11 cellular contexts compared by ENCODE assay signal in the genomic region with DNA sequence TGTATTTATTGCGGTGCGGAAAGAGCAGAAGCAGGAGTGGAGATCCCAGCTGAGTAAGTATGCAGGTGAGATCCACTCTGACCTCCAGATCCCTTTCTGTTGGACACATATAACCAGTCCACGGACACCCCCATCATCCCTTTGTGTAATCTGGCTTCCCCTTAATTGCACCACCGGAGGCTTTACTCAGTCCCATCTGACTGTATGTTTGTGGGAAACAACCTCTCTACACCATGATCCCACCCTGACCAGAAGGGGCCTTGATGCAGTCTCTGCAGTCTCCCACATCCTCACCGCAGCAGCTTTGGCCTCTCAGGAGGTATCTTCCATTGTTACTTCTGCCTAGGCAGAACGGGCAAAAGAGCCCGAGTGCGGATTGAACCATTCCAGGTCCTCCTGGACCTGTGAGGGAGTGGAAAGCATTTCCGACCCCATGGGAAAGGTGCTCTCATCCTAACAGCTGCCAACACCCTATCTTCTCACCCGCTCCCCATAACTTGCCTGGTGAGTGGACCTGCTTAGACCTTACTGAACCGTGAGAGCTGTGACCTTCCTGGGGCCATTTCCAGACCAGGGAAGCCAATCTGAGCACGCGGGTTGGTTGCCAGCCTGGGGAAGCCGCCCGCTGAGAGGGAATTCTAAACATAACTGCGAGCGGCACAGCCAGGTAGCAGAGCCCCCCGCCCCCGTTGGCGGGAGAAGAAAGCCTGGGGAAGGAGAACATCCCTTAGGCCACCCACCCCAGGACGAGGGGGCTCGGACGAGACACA. TPM values are rescaled to one million over a fixed set of nuclear protein-coding genes. Genes with fewer than 3 reads are reported as not detected.
DNase-seq lines count a peak whose midpoint lies in the region; ATAC-seq and TF ChIP-seq lines count a peak whose summit lies in the region.
"Had no signal": no experiment of that assay in that cellular context is flagged by ENCODE, and none has a peak within 500 bp of the region (broad histone marks: within the 10 kb centered on the region; RNA-seq: fewer than 3 reads in every experiment).

No MANE protein-coding gene starts in this region.

- no peak for DNase-seq in A673 (ENCODE audit: low spot score)
- DNase-seq in RWPE2 (ENCODE audit: low spot score) = no peak
- DNase-seq in right cardiac atrium = no peak
- DNase-seq in neural progenitor cell (ENCODE audit: low spot score) = peak; percentile 16
- DNase-seq in activated CD8-positive, alpha-beta T cell treated with anti-CD3 and anti-CD28 coated beads, Interleukin-2, amount 10 ng/mL, durations not matched to agents 7 days and 5 days = no peak
- DNase-seq in NCI-H1105 treated with DMSO at 0.1 percent for 48 hours (lab: John Stamatoyannopoulos, UW) = no peak
- DNase-seq: activated naive CD4-positive, alpha-beta T cell treated with anti-CD3 and anti-CD28 coated beads for 36 hours; NCI-H1092 had no signal

- H3K4me3 ChIP-seq in A673 (ENCODE audit: low read depth, low read length, poor library complexity, severe bottlenecking) (peak overlapping the region; percentile 44), RWPE2 (ENCODE audit: severe bottlenecking) (peak overlapping the region; percentile 70), right cardiac atrium (ENCODE audit: low read length) (peak overlapping the region; percentile 73), neural progenitor cell (peak overlapping the region; percentile 70)

- H3K36me3 ChIP-seq in A673 (ENCODE audit: insufficient read depth, low read length, poor library complexity, severe bottlenecking) (no peaks in the 10 kb centered on the region), RWPE2 (ENCODE audit: low read depth) (no peaks in the 10 kb centered on the region), neural progenitor cell (no peaks in the 10 kb centered on the region)
- H3K36me3 ChIP-seq: BLaER1 had no signal

- no peak overlapping the region for H3K9ac ChIP-seq in neural progenitor cell
- H3K9ac ChIP-seq: BLaER1 had no signal

- POLR2A ChIA-PET in A673 (lab: Charles Lee; ENCODE audit: low non-redundant PET) = no interaction called here
- POLR2A ChIA-PET in activated CD8-positive, alpha-beta T cell treated with anti-CD3 and anti-CD28 coated beads, Interleukin-2, amount 10 ng/mL, durations not matched to agents 7 days and 5 days (lab: Charles Lee) = no interaction called here

- H3K4me3 Mint-ChIP-seq in neural progenitor cell = peak overlapping the region; percentile 91
- no peak overlapping the region for H3K4me3 Mint-ChIP-seq in activated CD8-positive, alpha-beta T cell treated with anti-CD3 and anti-CD28 coated beads, Interleukin-2, amount 10 ng/mL, durations not matched to agents 7 days and 5 days

- no peaks in the 10 kb centered on the region for H3K9me3 Mint-ChIP-seq in neural progenitor cell
- no peaks in the 10 kb centered on the region for H3K9me3 Mint-ChIP-seq in activated CD8-positive, alpha-beta T cell treated with anti-CD3 and anti-CD28 coated beads, Interleukin-2, amount 10 ng/mL, durations not matched to agents 7 days and 5 days (ENCODE audit: insufficient read depth)
- H3K9me3 Mint-ChIP-seq: activated naive CD4-positive, alpha-beta T cell treated with anti-CD3 and anti-CD28 coated beads for 36 hours had no signal

- H3K4me1 ChIP-seq in A673 (ENCODE audit: insufficient read depth, low read length, poor library complexity, severe bottlenecking) = no peaks in the 10 kb centered on the region
- no peaks in the 10 kb centered on the region for H3K4me1 ChIP-seq in RWPE2 (ENCODE audit: insufficient read depth, poor library complexity, severe bottlenecking)
- H3K4me1 ChIP-seq in right cardiac atrium (ENCODE audit: control insufficient read depth, insufficient read depth, low read length) = no peaks in the 10 kb centered on the region
- peaks cover 5% of the 10 kb centered on the region for H3K4me1 ChIP-seq in neural progenitor cell
- H3K4me1 ChIP-seq: BLaER1 had no signal

- peaks cover 10% of the 10 kb centered on the region for H3K4me1 Mint-ChIP-seq in neural progenitor cell
- H3K4me1 Mint-ChIP-seq in activated CD8-positive, alpha-beta T cell treated with anti-CD3 and anti-CD28 coated beads, Interleukin-2, amount 10 ng/mL, durations not matched to agents 7 days and 5 days (ENCODE audit: low read depth) = peaks cover 6% of the 10 kb centered on the region

- H3K27ac ChIP-seq in A673 (ENCODE audit: low read depth, low read length, poor library complexity, severe bottlenecking) (no peak overlapping the region), RWPE2 (ENCODE audit: poor library complexity, severe bottlenecking) (no peak overlapping the region), right cardiac atrium (ENCODE audit: low read length) (no peak overlapping the region), neural progenitor cell (no peak overlapping the region)
- H3K27ac ChIP-seq: BLaER1 had no signal

- H3K27me3 ChIP-seq in A673 (replicated peaks; ENCODE audit: insufficient read depth, low read depth, low read length, poor library complexity) (peaks cover 37% of the 10 kb centered on the region), RWPE2 (ENCODE audit: insufficient read depth, poor library complexity, severe bottlenecking) (no peaks in the 10 kb centered on the region), right cardiac atrium (ENCODE audit: control insufficient read depth, insufficient read depth) (no peaks in the 10 kb centered on the region), neural progenitor cell (peaks cover 68% of the 10 kb centered on the region)

- H2AFZ ChIP-seq in neural progenitor cell (replicated peaks) = peak overlapping the region; percentile 83

- ATAC-seq in RWPE2 (ENCODE audit: low read depth) = 0 out of 3 replicates have a peak, but pooled peaks have one; percentile 17
- ATAC-seq in right cardiac atrium = peak; percentile 6 to 27
- ATAC-seq in activated CD8-positive, alpha-beta T cell treated with anti-CD3 and anti-CD28 coated beads, Interleukin-2, amount 10 ng/mL, durations not matched to agents 7 days and 5 days = no peak
- no peak for ATAC-seq in HG03342 (IDR thresholded peaks at IDR 0.05; ENCODE audit: unreplicated experiment)
- ATAC-seq in HG02870 (IDR thresholded peaks at IDR 0.05; ENCODE audit: unreplicated experiment) = no peak

- intact Hi-C loops in A673 (cut with micrococcal nuclease; ENCODE audit: unreplicated experiment) = no loop called here
- intact Hi-C loops in right cardiac atrium (cut with DNase I) = no loop called here

- H3K4me2 ChIP-seq in neural progenitor cell = peak overlapping the region; percentile 98

- no peaks in the 10 kb centered on the region for H3K79me2 ChIP-seq in neural progenitor cell (ENCODE audit: low read depth)

- CTCF ChIA-PET in A673 (lab: Charles Lee) = no interaction called here
- CTCF ChIA-PET in activated CD8-positive, alpha-beta T cell treated with anti-CD3 and anti-CD28 coated beads, Interleukin-2, amount 10 ng/mL, durations not matched to agents 7 days and 5 days (lab: Charles Lee) = no interaction called here

- peaks cover 21% of the 10 kb centered on the region for H3K27me3 Mint-ChIP-seq in neural progenitor cell (ENCODE audit: insufficient read depth, low read depth)
- H3K27me3 Mint-ChIP-seq in activated CD8-positive, alpha-beta T cell treated with anti-CD3 and anti-CD28 coated beads, Interleukin-2, amount 10 ng/mL, durations not matched to agents 7 days and 5 days (ENCODE audit: low read depth) = peaks cover 47% of the 10 kb centered on the region

- no TSS peak for BruUV-seq in A673 (replicated peaks; lab: Mats Ljungman, UMichigan)

- no peaks in the 10 kb centered on the region for H3F3A ChIP-seq in neural progenitor cell (ENCODE audit: low read depth)

- 34% methylated on average over 23 of the region's 23 CpGs for WGBS in right cardiac atrium

- no peak for TF ChIP-seq CTCF in A673 (conservative IDR thresholded peaks at IDR 0.05; ENCODE audit: low read depth, low read length)
- no peak for TF ChIP-seq CTCF in RWPE2 (IDR thresholded peaks at IDR 0.05; ENCODE audit: poor library complexity, severe bottlenecking)
- TF ChIP-seq CTCF in neural progenitor cell (IDR thresholded peaks at IDR 0.05) = no peak

- no peak overlapping the region for H3K27ac Mint-ChIP-seq in neural progenitor cell
- no peak overlapping the region for H3K27ac Mint-ChIP-seq in activated CD8-positive, alpha-beta T cell treated with anti-CD3 and anti-CD28 coated beads, Interleukin-2, amount 10 ng/mL, durations not matched to agents 7 days and 5 days
- H3K27ac Mint-ChIP-seq: activated naive CD4-positive, alpha-beta T cell treated with anti-CD3 and anti-CD28 coated beads for 36 hours had no signal

- H3K36me3 Mint-ChIP-seq in neural progenitor cell = no peaks in the 10 kb centered on the region
- H3K36me3 Mint-ChIP-seq in activated CD8-positive, alpha-beta T cell treated with anti-CD3 and anti-CD28 coated beads, Interleukin-2, amount 10 ng/mL, durations not matched to agents 7 days and 5 days (ENCODE audit: low read depth) = no peaks in the 10 kb centered on the region

- H4K20me1 ChIP-seq in neural progenitor cell (ENCODE audit: low read depth) = peaks cover 3% of the 10 kb centered on the region
- H4K20me1 ChIP-seq: BLaER1 had no signal

- H3K9me3 ChIP-seq in A673 (ENCODE audit: low read depth, low read length, poor library complexity, severe bottlenecking) (no peaks in the 10 kb centered on the region), RWPE2 (ENCODE audit: severe bottlenecking) (no peaks in the 10 kb centered on the region), right cardiac atrium (ENCODE audit: control insufficient read depth, low read length) (no peaks in the 10 kb centered on the region), neural progenitor cell (ENCODE audit: low read depth) (no peaks in the 10 kb centered on the region)

RNA-seq across cellular contexts. Expression of a gene that starts 1.1 kb away (rescaled TPM):
- not detected in 2 replicates for total RNA-seq in A673 (2021)
- 100 to 1,000 TPM in 1 of 4 donors, 10 to 100 TPM in 3; 34.5 to 100 (median 43.7) TPM for total RNA-seq in right cardiac atrium
- 17.1 TPM for polyA plus RNA-seq in right cardiac atrium
- total RNA-seq in neural progenitor cell (ENCODE audit: low replicate concordance) = 0.07 and 0.09 TPM in 2 replicates
- not detected for total RNA-seq in activated CD8-positive, alpha-beta T cell treated with anti-CD3 and anti-CD28 coated beads, Interleukin-2, amount 10 ng/mL, durations not matched to agents 7 days and 5 days
- total RNA-seq: activated naive CD4-positive, alpha-beta T cell treated with anti-CD3 and anti-CD28 coated beads for 36 hours had no signal

Comparison
In these comparisons a context has a peak if more than half of its experiments do, and no peak if none do; other contexts are left out.
1. ATAC-seq: peak in RWPE2 (single experiment) and right cardiac atrium (2 of 2); none in activated CD8-positive, alpha-beta T cell treated with anti-CD3 and anti-CD28 coated beads, Interleukin-2, amount 10 ng/mL, durations not matched to agents 7 days and 5 days (single experiment), HG03342 (single experiment) and HG02870 (single experiment).
2. RNA of a gene that starts 1.1 kb away (total RNA-seq): 34.5 to 100 TPM in right cardiac atrium; 0.07 to 0.09 TPM in neural progenitor cell, not detected in A673 and not detected in activated CD8-positive, alpha-beta T cell treated with anti-CD3 and anti-CD28 coated beads, Interleukin-2, amount 10 ng/mL, durations not matched to agents 7 days and 5 days; every median in the first group is over 10 times any median in the second.
3. Peak in every context shown above with its lines, with median percentiles within 50 percentile points of each other: H3K4me3 ChIP-seq.